In genomic region chr15:31463521-31464102, GRCh38 we compare ENCODE assay signal across 18 cellular contexts.
DNase-seq lines count a peak whose midpoint lies in the region; ATAC-seq, FAIRE-seq and TF ChIP-seq lines count a peak whose summit lies in the region.
"Had no signal": no experiment of that assay in that cellular context is flagged by ENCODE, and none has a peak within 500 bp of the region (broad histone marks: within the 10 kb centered on the region; RNA-seq: fewer than 3 reads in every experiment).

No MANE protein-coding gene starts in this region.

- H3K36me3 ChIP-seq in bronchial epithelial cell (ENCODE audit: control insufficient read depth, insufficient read depth, low read length), result no peaks in the 10 kb centered on the region
- no peaks in the 10 kb centered on the region for H3K36me3 ChIP-seq in transverse colon
- H3K36me3 ChIP-seq in ovary, result no peaks in the 10 kb centered on the region

- peak; percentile 0 for DNase-seq in activated naive CD4-positive, alpha-beta T cell treated with anti-CD3 and anti-CD28 coated beads, Interleukin-2, amount 10 ng/mL, durations not matched to agents 7 days and 5 days
- no peak for DNase-seq in activated naive CD4-positive, alpha-beta T cell treated with anti-CD3 and anti-CD28 coated beads, Interleukin-2, amount 50 U/mL, for 16 hours
- DNase-seq in bronchial epithelial cell (ENCODE audit: low read depth) (no peak), lung microvascular endothelial cell (ENCODE audit: low read depth in 2 of 2) (peak; percentile 72 to 91), transverse colon (no peak), ovary (no peak)
- DNase-seq in activated naive CD4-positive, alpha-beta T cell treated with Interleukin-2 at 50 U/mL for 16 hours, result no peak
- DNase-seq: AML-193; CD4-positive, alpha-beta memory T cell; GOT3; HFFc6; KBM-7; NCI-H1092; NCI-H748 treated with DMSO at 0.1 percent for 48 hours; SHP77 treated with DMSO at 0.1 percent for 48 hours had no signal

- 39 to 47% methylated on average over 5 to 8 of the region's 8 CpGs for WGBS in transverse colon (ENCODE audit: low coverage in 1 of 2), 2 donors
- WGBS in ovary, 3 donors, result 59 to 68% (median 68%) methylated on average over 8 of the region's 8 CpGs

- intact Hi-C loops in transverse colon (cut with DNase I; ENCODE audit: low total_unique reads), result no loop called here
- intact Hi-C loops in ovary (cut with DNase I), result no loop called here

- TF ChIP-seq EP300 in transverse colon (IDR thresholded peaks at IDR 0.05; ENCODE audit: low read depth) (no peak), ovary (IDR thresholded peaks at IDR 0.05) (no peak)

- no peak for ATAC-seq in GM18502 (IDR thresholded peaks at IDR 0.05; ENCODE audit: poor library complexity, unreplicated experiment)

- no peaks in the 10 kb centered on the region for H3K9me3 Mint-ChIP-seq in activated naive CD4-positive, alpha-beta T cell treated with anti-CD3 and anti-CD28 coated beads, Interleukin-2, amount 10 ng/mL, durations not matched to agents 7 days and 5 days
- H3K9me3 Mint-ChIP-seq: CD4-positive, alpha-beta memory T cell; HFFc6 had no signal

- peaks cover 17% of the 10 kb centered on the region for H3K4me1 Mint-ChIP-seq in activated naive CD4-positive, alpha-beta T cell treated with anti-CD3 and anti-CD28 coated beads, Interleukin-2, amount 10 ng/mL, durations not matched to agents 7 days and 5 days

- in situ Hi-C loops in transverse colon (cut with MboI; ENCODE audit: low pct_ligation_motif_present in 1 of 4, low pct_unique_long_range_greater_than_20kb in 1 of 4, low sequenced_read_pairs in 3 of 4), result no loop called here

- peak overlapping the region; percentile 80 to 90 (median 87) for H3K27ac ChIP-seq in transverse colon
- no peak overlapping the region for H3K27ac ChIP-seq in ovary

- H3K9me3 ChIP-seq in transverse colon (no peaks in the 10 kb centered on the region), ovary (no peaks in the 10 kb centered on the region)

- H3K4me3 Mint-ChIP-seq in activated naive CD4-positive, alpha-beta T cell treated with anti-CD3 and anti-CD28 coated beads, Interleukin-2, amount 10 ng/mL, durations not matched to agents 7 days and 5 days, result no peak overlapping the region
- H3K4me3 Mint-ChIP-seq: CD4-positive, alpha-beta memory T cell; HFFc6 had no signal

- TF ChIP-seq CTCF in bronchial epithelial cell (IDR thresholded peaks at IDR 0.05; ENCODE audit: insufficient read depth, low read length, severe bottlenecking) (no peak), transverse colon (IDR thresholded peaks at IDR 0.05) (no peak), ovary (IDR thresholded peaks at IDR 0.05) (no peak)

- H3K4me1 ChIP-seq in transverse colon, result peaks cover 13 to 38% (median 23%) of the 10 kb centered on the region in 4 donors
- no peaks in the 10 kb centered on the region for H3K4me1 ChIP-seq in ovary (ENCODE audit: insufficient read depth)

- H3K27ac Mint-ChIP-seq in activated naive CD4-positive, alpha-beta T cell treated with anti-CD3 and anti-CD28 coated beads, Interleukin-2, amount 10 ng/mL, durations not matched to agents 7 days and 5 days, result no peak overlapping the region
- H3K27ac Mint-ChIP-seq: HFFc6 had no signal

- peaks cover 21% of the 10 kb centered on the region for H3K27me3 Mint-ChIP-seq in activated naive CD4-positive, alpha-beta T cell treated with anti-CD3 and anti-CD28 coated beads, Interleukin-2, amount 10 ng/mL, durations not matched to agents 7 days and 5 days
- H3K27me3 Mint-ChIP-seq: CD4-positive, alpha-beta memory T cell had no signal

- no peak overlapping the region for H3K4me3 ChIP-seq in bronchial epithelial cell (ENCODE audit: low read depth, low read length)
- no peak overlapping the region for H3K4me3 ChIP-seq in transverse colon
- no peak overlapping the region for H3K4me3 ChIP-seq in ovary

- CTCF ChIA-PET in activated naive CD4-positive, alpha-beta T cell treated with anti-CD3 and anti-CD28 coated beads, Interleukin-2, amount 10 ng/mL, durations not matched to agents 7 days and 5 days (lab: Charles Lee), result interaction anchor here (1.0 to 1.6 kb wide), 3 partner anchors 8 to 25 kb away, joined by 3 to 6 read pairs (median 4); no protein-coding TSS in a partner anchor

- peak; percentile 65 for TF ChIP-seq POLR2A in transverse colon (IDR thresholded peaks at IDR 0.05)
- TF ChIP-seq POLR2A in ovary (IDR thresholded peaks at IDR 0.05), result no peak

- H3K27me3 ChIP-seq in bronchial epithelial cell (ENCODE audit: control insufficient read depth, insufficient read depth, low read length) (no peaks in the 10 kb centered on the region), transverse colon (no peaks in the 10 kb centered on the region), ovary (no peaks in the 10 kb centered on the region)

- FAIRE-seq in bronchial epithelial cell (lab: Jason Lieb, UNC), result peak; percentile 28
- FAIRE-seq: D721Med, RCC 7860 had no signal

- no peaks in the 10 kb centered on the region for H3K36me3 Mint-ChIP-seq in activated naive CD4-positive, alpha-beta T cell treated with anti-CD3 and anti-CD28 coated beads, Interleukin-2, amount 10 ng/mL, durations not matched to agents 7 days and 5 days
- H3K36me3 Mint-ChIP-seq: CD4-positive, alpha-beta memory T cell had no signal

Comparison
In these comparisons a context has a peak if more than half of its experiments do, and no peak if none do; other contexts are left out.
1. DNase-seq: peak in activated naive CD4-positive, alpha-beta T cell treated with anti-CD3 and anti-CD28 coated beads, Interleukin-2, amount 10 ng/mL, durations not matched to agents 7 days and 5 days (single experiment) and lung microvascular endothelial cell (2 of 2); none in activated naive CD4-positive, alpha-beta T cell treated with anti-CD3 and anti-CD28 coated beads, Interleukin-2, amount 50 U/mL, for 16 hours (single experiment), bronchial epithelial cell (single experiment), transverse colon (single experiment), ovary (0 of 5) and activated naive CD4-positive, alpha-beta T cell treated with Interleukin-2 at 50 U/mL for 16 hours (single experiment).
2. H3K27ac ChIP-seq: peak in transverse colon (4 of 4); none in ovary (0 of 2).